ENCODE assay signal across 30 cellular contexts in genomic region chr14:33680873-33681272, GRCh38.
"Had no signal": no experiment of that assay in that cellular context is flagged by ENCODE, and none has a peak within 500 bp of the region (broad histone marks: within the 10 kb centered on the region; RNA-seq: fewer than 3 reads in every experiment).

No MANE protein-coding gene starts in this region.

- H3K4me3 ChIP-seq: ascending aorta, coronary artery, dorsolateral prefrontal cortex, heart left ventricle had no signal

- H3K27ac ChIP-seq: ascending aorta, brain microvascular endothelial cell, coronary artery, heart left ventricle had no signal

- H3K4me3 Mint-ChIP-seq: activated CD4-positive, alpha-beta memory T cell treated with anti-CD3 and anti-CD28 coated beads, Interleukin-2, amount 10 ng/mL, durations not matched to agents 7 days and 5 days; activated CD4-positive, alpha-beta T cell treated with anti-CD3 and anti-CD28 coated beads, Interleukin-2, amount 10 ng/mL, durations not matched to agents 7 days and 5 days; activated naive CD4-positive, alpha-beta T cell treated with anti-CD3 and anti-CD28 coated beads, Interleukin-2, amount 10 ng/mL, durations not matched to agents 7 days and 5 days; activated naive CD8-positive, alpha-beta T cell treated with anti-CD3 and anti-CD28 coated beads, Interleukin-2, amount 10 ng/mL, durations not matched to agents 7 days and 5 days; activated T-cell treated with anti-CD3 and anti-CD28 coated beads, Interleukin-2, amount 50 U/mL, for 24 hours; activated T-cell treated with anti-CD3 and anti-CD28 coated beads, Interleukin-2, amount 50 U/mL, for 72 hours; central memory CD8-positive, alpha-beta T cell; dendritic cell treated with granulocyte-macrophage colony-stimulating factor and Interleukin-4, amounts not matched to agents 40 ng/mL and 50 ng/mL, for 4 days; endodermal cell; T-helper 17 cell; T-helper 2 cell treated with Interferon-gamma antibody and Interleukin-4, amounts not matched to agents 5 μg/mL and 100 μg/mL, for 36 hours; WTC11 had no signal

- H3K9me3 Mint-ChIP-seq: activated CD4-positive, alpha-beta memory T cell treated with anti-CD3 and anti-CD28 coated beads, Interleukin-2, amount 10 ng/mL, durations not matched to agents 7 days and 5 days; activated CD4-positive, alpha-beta T cell treated with anti-CD3 and anti-CD28 coated beads, Interleukin-2, amount 10 ng/mL, durations not matched to agents 7 days and 5 days; activated naive CD4-positive, alpha-beta T cell treated with anti-CD3 and anti-CD28 coated beads, Interleukin-2, amount 10 ng/mL, durations not matched to agents 7 days and 5 days; activated naive CD8-positive, alpha-beta T cell treated with anti-CD3 and anti-CD28 coated beads, Interleukin-2, amount 10 ng/mL, durations not matched to agents 7 days and 5 days; activated T-cell treated with anti-CD3 and anti-CD28 coated beads, Interleukin-2, amount 50 U/mL, for 24 hours; dendritic cell treated with granulocyte-macrophage colony-stimulating factor and Interleukin-4, amounts not matched to agents 40 ng/mL and 50 ng/mL, for 4 days; endodermal cell; T-helper 2 cell treated with Interferon-gamma antibody and Interleukin-4, amounts not matched to agents 5 μg/mL and 100 μg/mL, for 36 hours; WTC11 had no signal

- H3K36me3 ChIP-seq: ascending aorta, brain microvascular endothelial cell, heart left ventricle had no signal

- H3K27me3 Mint-ChIP-seq: activated CD4-positive, alpha-beta memory T cell treated with anti-CD3 and anti-CD28 coated beads, Interleukin-2, amount 10 ng/mL, durations not matched to agents 7 days and 5 days; activated CD4-positive, alpha-beta T cell treated with anti-CD3 and anti-CD28 coated beads, Interleukin-2, amount 10 ng/mL, durations not matched to agents 7 days and 5 days; activated naive CD4-positive, alpha-beta T cell treated with anti-CD3 and anti-CD28 coated beads, Interleukin-2, amount 10 ng/mL, durations not matched to agents 7 days and 5 days; activated naive CD8-positive, alpha-beta T cell treated with anti-CD3 and anti-CD28 coated beads, Interleukin-2, amount 10 ng/mL, durations not matched to agents 7 days and 5 days; activated T-cell treated with anti-CD3 and anti-CD28 coated beads, Interleukin-2, amount 50 U/mL, for 24 hours; central memory CD8-positive, alpha-beta T cell; dendritic cell treated with granulocyte-macrophage colony-stimulating factor and Interleukin-4, amounts not matched to agents 40 ng/mL and 50 ng/mL, for 4 days had no signal

- H3K27ac Mint-ChIP-seq: activated CD4-positive, alpha-beta memory T cell treated with anti-CD3 and anti-CD28 coated beads, Interleukin-2, amount 10 ng/mL, durations not matched to agents 7 days and 5 days; activated CD4-positive, alpha-beta T cell treated with anti-CD3 and anti-CD28 coated beads, Interleukin-2, amount 10 ng/mL, durations not matched to agents 7 days and 5 days; activated naive CD4-positive, alpha-beta T cell treated with anti-CD3 and anti-CD28 coated beads, Interleukin-2, amount 10 ng/mL, durations not matched to agents 7 days and 5 days; activated naive CD4-positive, alpha-beta T cell treated with anti-CD3 and anti-CD28 coated beads, Interleukin-2, amount 50 U/mL, for 72 hours; activated naive CD8-positive, alpha-beta T cell treated with anti-CD3 and anti-CD28 coated beads, Interleukin-2, amount 10 ng/mL, durations not matched to agents 7 days and 5 days; activated T-cell treated with anti-CD3 and anti-CD28 coated beads, Interleukin-2, amount 50 U/mL, for 24 hours; activated T-cell treated with anti-CD3 and anti-CD28 coated beads, Interleukin-2, amount 50 U/mL, for 72 hours; dendritic cell treated with granulocyte-macrophage colony-stimulating factor and Interleukin-4, amounts not matched to agents 40 ng/mL and 50 ng/mL, for 4 days; endodermal cell; T-helper 17 cell; T-helper 2 cell treated with Interferon-gamma antibody and Interleukin-4, amounts not matched to agents 5 μg/mL and 100 μg/mL, for 36 hours; WTC11 had no signal

- H3K4me1 Mint-ChIP-seq: activated CD4-positive, alpha-beta memory T cell treated with anti-CD3 and anti-CD28 coated beads, Interleukin-2, amount 10 ng/mL, durations not matched to agents 7 days and 5 days; activated CD4-positive, alpha-beta T cell treated with anti-CD3 and anti-CD28 coated beads, Interleukin-2, amount 10 ng/mL, durations not matched to agents 7 days and 5 days; activated naive CD4-positive, alpha-beta T cell treated with anti-CD3 and anti-CD28 coated beads, Interleukin-2, amount 10 ng/mL, durations not matched to agents 7 days and 5 days; activated naive CD8-positive, alpha-beta T cell treated with anti-CD3 and anti-CD28 coated beads, Interleukin-2, amount 10 ng/mL, durations not matched to agents 7 days and 5 days; central memory CD8-positive, alpha-beta T cell had no signal

- H3K9me3 ChIP-seq: ascending aorta, heart left ventricle had no signal

- H3K27me3 ChIP-seq: ascending aorta, brain microvascular endothelial cell, dorsolateral prefrontal cortex, heart left ventricle had no signal

- DNase-seq: activated CD4-positive, alpha-beta memory T cell treated with anti-CD3 and anti-CD28 coated beads, Interleukin-2, amount 10 ng/mL, durations not matched to agents 7 days and 5 days; activated CD4-positive, alpha-beta T cell treated with anti-CD3 and anti-CD28 coated beads for 1 hour; activated CD4-positive, alpha-beta T cell treated with anti-CD3 and anti-CD28 coated beads for 4 hours; activated CD4-positive, alpha-beta T cell treated with anti-CD3 and anti-CD28 coated beads, Interleukin-2, amount 10 ng/mL, durations not matched to agents 7 days and 5 days; activated CD4-positive, alpha-beta T cell treated with anti-CD3 and anti-CD28 coated beads, Interleukin-2, amount 50 U/mL, for 4 hours; activated CD8-positive, alpha-beta memory T cell treated with anti-CD3 and anti-CD28 coated beads, Interleukin-2, amount 50 U/mL, for 48 hours; activated gamma-delta T cell; activated naive CD4-positive, alpha-beta T cell; activated naive CD4-positive, alpha-beta T cell treated with anti-CD3 and anti-CD28 coated beads, Interleukin-2, amount 10 ng/mL, durations not matched to agents 7 days and 5 days; activated naive CD8-positive, alpha-beta T cell treated with anti-CD3 and anti-CD28 coated beads, Interleukin-2, amount 10 ng/mL, durations not matched to agents 7 days and 5 days; activated T-cell treated with anti-CD3 and anti-CD28 coated beads for 4 hours; activated T-cell treated with anti-CD3 and anti-CD28 coated beads, Interleukin-2, amount 50 U/mL, for 24 hours; activated T-cell treated with anti-CD3 and anti-CD28 coated beads, Interleukin-2, amount 50 U/mL, for 72 hours; brain microvascular endothelial cell; dorsolateral prefrontal cortex; effector memory CD4-positive, alpha-beta T cell; endodermal cell; foreskin fibroblast; glutamatergic neuron; heart left ventricle; T-helper 17 cell; T1000 had no signal

- ATAC-seq: activated naive CD4-positive, alpha-beta T cell treated with anti-CD3 and anti-CD28 coated beads, Interleukin-2, amount 50 U/mL, for 72 hours; activated T-cell treated with anti-CD3 and anti-CD28 coated beads, Interleukin-2, amount 50 U/mL, for 72 hours; esophagus mucosa; heart left ventricle; T-helper 17 cell; WTC11 had no signal

- H3K36me3 Mint-ChIP-seq: activated naive CD4-positive, alpha-beta T cell treated with anti-CD3 and anti-CD28 coated beads, Interleukin-2, amount 10 ng/mL, durations not matched to agents 7 days and 5 days; activated naive CD4-positive, alpha-beta T cell treated with anti-CD3 and anti-CD28 coated beads, Interleukin-2, amount 50 U/mL, for 72 hours; activated naive CD8-positive, alpha-beta T cell treated with anti-CD3 and anti-CD28 coated beads, Interleukin-2, amount 10 ng/mL, durations not matched to agents 7 days and 5 days; WTC11 had no signal
